In the genomic region with DNA sequence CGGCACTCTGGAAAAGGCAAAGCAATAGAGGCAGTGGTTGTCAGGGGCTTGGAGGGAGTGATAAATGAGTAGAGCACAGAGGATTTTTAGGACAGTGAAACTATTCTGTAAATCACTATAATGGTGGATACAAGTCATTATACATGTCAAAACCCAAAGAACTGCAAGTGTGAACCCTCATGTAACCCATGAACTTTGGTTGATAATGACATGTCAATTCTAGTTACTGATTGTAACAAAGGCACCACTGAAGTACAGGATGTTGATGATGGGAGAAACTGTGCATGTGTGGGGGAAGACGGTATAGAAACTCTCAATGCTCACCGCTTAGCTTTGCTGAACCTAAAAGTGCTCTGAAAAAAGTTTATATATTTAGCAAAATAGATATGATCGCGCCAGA, we compare ENCODE assay signal across 10 cellular contexts. TPM values are rescaled to one million over a fixed set of nuclear protein-coding genes. Genes with fewer than 3 reads are reported as not detected.
DNase-seq lines count a peak whose midpoint lies in the region; ATAC-seq, FAIRE-seq and TF ChIP-seq lines count a peak whose summit lies in the region.
"Had no signal": no experiment of that assay in that cellular context is flagged by ENCODE, and none has a peak within 500 bp of the region (broad histone marks: within the 10 kb centered on the region; RNA-seq: fewer than 3 reads in every experiment).

No MANE protein-coding gene starts in this region.

- no peaks in the 10 kb centered on the region for H3K9me3 Mint-ChIP-seq in central memory CD8-positive, alpha-beta T cell

- H3K4me3 Mint-ChIP-seq in central memory CD8-positive, alpha-beta T cell: peak overlapping the region; percentile 28

- no peak overlapping the region for H3K27ac Mint-ChIP-seq in central memory CD8-positive, alpha-beta T cell (ENCODE audit: low read depth)

- no peak for TF ChIP-seq CTCF in D721Med (IDR thresholded peaks at IDR 0.05; ENCODE audit: insufficient read depth, missing control alignments)

- ATAC-seq in GM19452 (IDR thresholded peaks at IDR 0.05; ENCODE audit: unreplicated experiment) (peak; percentile 45), HG03196 (IDR thresholded peaks at IDR 0.05; ENCODE audit: unreplicated experiment) (peak; percentile 40), HG03135 (IDR thresholded peaks at IDR 0.05; ENCODE audit: unreplicated experiment) (no peak)
- no peak for ATAC-seq in central memory CD8-positive, alpha-beta T cell (replicated peaks; ENCODE audit: extremely low read depth, poor library complexity, severe bottlenecking)

- peaks cover 69% of the 10 kb centered on the region for H3K4me1 Mint-ChIP-seq in central memory CD8-positive, alpha-beta T cell

- FAIRE-seq in GM12891 (lab: Jason Lieb, UNC) (peak; percentile 93), D721Med (lab: Jason Lieb, UNC) (no peak)

- H3K36me3 Mint-ChIP-seq in central memory CD8-positive, alpha-beta T cell (ENCODE audit: insufficient read depth): peaks cover 4% of the 10 kb centered on the region

- TF ChIP-seq POLR2A in GM12891 (IDR thresholded peaks at IDR 0.05; ENCODE audit: low read depth, low read length): no peak

- DNase-seq in GM12891 (ENCODE audit: insufficient read length, low spot score) (no peak), iPS-NIHi11 (ENCODE audit: low spot score) (no peak), D721Med (ENCODE audit: insufficient read length, low spot score) (no peak), NCI-H1105 treated with DMSO at 0.1 percent for 48 hours (lab: John Stamatoyannopoulos, UW) (no peak)
- no peak for DNase-seq in central memory CD8-positive, alpha-beta T cell (ENCODE audit: low spot score in 2 of 2)
- DNase-seq: amygdala; stimulated activated CD4-positive, alpha-beta T cell treated with anti-CD3 and anti-CD28 coated beads, Interleukin-12 subunit alpha, Interleukin-12 subunit beta, amount 100 ng/mL, for 4 hours had no signal

- no peaks in the 10 kb centered on the region for H3K27me3 Mint-ChIP-seq in central memory CD8-positive, alpha-beta T cell

TF ChIP-seq in GM12891, 5 proteins besides CTCF, POLR2A, EP300 and RAD21:
- TF ChIP-seq POLR2AphosphoS5 (IDR thresholded peaks at IDR 0.05; ENCODE audit: low read depth, low read length) (0 out of 2 replicates have a peak, but pooled peaks have one; percentile 22), PAX5 (IDR thresholded peaks at IDR 0.05; ENCODE audit: insufficient read depth, low read length, severe bottlenecking) (no peak)

RNA-seq across cellular contexts. Expression of a gene that starts 36.0 kb away (rescaled TPM):
- polyA plus RNA-seq in GM12891 (2012; ENCODE audit: low read depth, missing spikeins): 41.7 TPM

Comparison
In these comparisons a context has a peak if more than half of its experiments do, and no peak if none do; other contexts are left out.
1. ATAC-seq: peak in GM19452 (single experiment) and HG03196 (single experiment); none in central memory CD8-positive, alpha-beta T cell (single experiment) and HG03135 (single experiment).